Comparison of ENCODE assay signal across 24 cellular contexts in the genomic region with DNA sequence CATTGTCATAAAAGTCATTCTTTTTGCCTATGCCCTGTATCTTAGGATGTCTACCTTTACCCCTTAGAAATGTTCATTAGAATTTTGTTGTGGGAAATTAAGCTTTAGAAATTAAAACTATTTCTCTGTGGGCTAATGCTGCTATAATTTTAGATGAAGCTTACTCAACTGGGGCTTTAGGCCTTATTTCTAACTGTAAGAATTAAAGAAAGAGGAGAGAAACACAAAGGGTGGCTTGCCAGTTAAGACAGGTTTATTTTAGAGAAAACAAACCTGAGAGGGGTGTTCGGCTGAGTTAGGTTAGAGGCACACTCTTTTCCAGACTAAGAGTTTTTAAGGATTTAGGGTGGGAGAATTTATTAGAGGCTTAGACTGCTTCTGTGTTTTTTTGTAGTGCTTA. TPM values are rescaled to one million over a fixed set of nuclear protein-coding genes. Genes with fewer than 3 reads are reported as not detected.
DNase-seq lines count a peak whose midpoint lies in the region; ATAC-seq and TF ChIP-seq lines count a peak whose summit lies in the region.
"Had no signal": no experiment of that assay in that cellular context is flagged by ENCODE, and none has a peak within 500 bp of the region (broad histone marks: within the 10 kb centered on the region; RNA-seq: fewer than 3 reads in every experiment).

No MANE protein-coding gene starts in this region.

- no peak overlapping the region for H3K4me3 Mint-ChIP-seq in activated T-cell treated with anti-CD3 and anti-CD28 coated beads, Interleukin-2, amount 50 U/mL, for 72 hours
- H3K4me3 Mint-ChIP-seq in WTC11 (no peak overlapping the region), progenitor cell of endocrine pancreas (ENCODE audit: low read depth) (no peak overlapping the region)
- H3K4me3 Mint-ChIP-seq: B cell had no signal

- CTCF ChIA-PET in WTC11 (lab: Charles Lee): interaction anchor here (0.7 kb wide), 2 partner anchors 26 to 1923 kb away, joined by 3 to 5 read pairs; no protein-coding TSS in a partner anchor

- H3K9me2 ChIP-seq in hepatocyte (replicated peaks; ENCODE audit: insufficient read depth): no peaks in the 10 kb centered on the region

- H3K4me1 ChIP-seq in hepatocyte (ENCODE audit: insufficient read depth): peaks cover 25% of the 10 kb centered on the region

- H3K4me3 ChIP-seq in hepatocyte: no peak overlapping the region
- H3K4me3 ChIP-seq: A549 had no signal

- POLR2A ChIA-PET in WTC11 (lab: Charles Lee): no interaction called here

- DNase-seq in activated T-cell treated with anti-CD3 and anti-CD28 coated beads, Interleukin-2, amount 50 U/mL, for 72 hours: no peak
- no peak for DNase-seq in activated T-cell treated with anti-CD3 and anti-CD28 coated beads for 4 hours
- no peak for DNase-seq in WTC11 (ENCODE audit: low spot score)
- DNase-seq in hepatocyte (ENCODE audit: low spot score): no peak
- no peak for DNase-seq in progenitor cell of endocrine pancreas (ENCODE audit: low spot score, unreplicated experiment)
- DNase-seq in AML-193 (lab: John Stamatoyannopoulos, UW): no peak
- no peak for DNase-seq in activated CD8-positive, alpha-beta memory T cell treated with anti-CD3 and anti-CD28 coated beads, Interleukin-2, amount 50 U/mL, for 4 hours
- DNase-seq in germinal center (ENCODE audit: low spot score): no peak
- DNase-seq: activated CD4-positive, alpha-beta T cell treated with anti-CD3 and anti-CD28 coated beads, Interleukin-2, amount 50 U/mL, for 1 hour; COR-L47; effector CD4-positive, alpha-beta T cell; glutamatergic neuron; H9; kidney; midbrain; NCI-H1105; NCI-H187 treated with DMSO at 0.1 percent for 48 hours; NCI-H526; SHP77; stimulated activated CD4-positive, alpha-beta T cell treated with anti-CD3 and anti-CD28 coated beads, Interleukin-4, amount 100 ng/mL, for 4 hours; stimulated activated naive CD4-positive, alpha-beta T cell treated with Interleukin-2 at 50 U/mL for 16 hours had no signal

- H4K20me1 ChIP-seq in hepatocyte (ENCODE audit: insufficient read depth, poor library complexity, severe bottlenecking): peaks cover 26% of the 10 kb centered on the region

- no peaks in the 10 kb centered on the region for H3K9me3 ChIP-seq in hepatocyte (ENCODE audit: low read depth)
- H3K9me3 ChIP-seq: A549 had no signal

- H3K27ac ChIP-seq in hepatocyte: peak overlapping the region; percentile 70
- H3K27ac ChIP-seq: A549 had no signal

- peaks cover 41% of the 10 kb centered on the region for H3K4me1 Mint-ChIP-seq in activated T-cell treated with anti-CD3 and anti-CD28 coated beads, Interleukin-2, amount 50 U/mL, for 72 hours (ENCODE audit: low read depth)
- H3K4me1 Mint-ChIP-seq in WTC11 (peaks cover 7% of the 10 kb centered on the region), progenitor cell of endocrine pancreas (ENCODE audit: low read depth) (peaks cover 22% of the 10 kb centered on the region)

- H3K79me2 ChIP-seq in hepatocyte: peaks cover 91% of the 10 kb centered on the region

- peaks cover 3 to 8% of the 10 kb centered on the region in 2 donors for H3K36me3 Mint-ChIP-seq in activated T-cell treated with anti-CD3 and anti-CD28 coated beads, Interleukin-2, amount 50 U/mL, for 72 hours (ENCODE audit: insufficient read depth in 2 of 2)
- peaks cover 39% of the 10 kb centered on the region for H3K36me3 Mint-ChIP-seq in WTC11
- H3K36me3 Mint-ChIP-seq in progenitor cell of endocrine pancreas (ENCODE audit: insufficient read depth): peaks cover 20% of the 10 kb centered on the region

- H3K9me3 Mint-ChIP-seq in activated T-cell treated with anti-CD3 and anti-CD28 coated beads, Interleukin-2, amount 50 U/mL, for 72 hours: no peaks in the 10 kb centered on the region
- peaks cover 18% of the 10 kb centered on the region for H3K9me3 Mint-ChIP-seq in WTC11
- peaks cover 7% of the 10 kb centered on the region for H3K9me3 Mint-ChIP-seq in progenitor cell of endocrine pancreas (ENCODE audit: low read depth)

- ATAC-seq in activated T-cell treated with anti-CD3 and anti-CD28 coated beads, Interleukin-2, amount 50 U/mL, for 72 hours (replicated peaks in 1 of 2): no peak
- no peak for ATAC-seq in WTC11
- ATAC-seq: A549, Panc1 had no signal

- H3K4me2 ChIP-seq in hepatocyte: peak overlapping the region; percentile 53
- H3K4me2 ChIP-seq: A549 had no signal

- peak overlapping the region; percentile 29 for H3K27ac Mint-ChIP-seq in activated T-cell treated with anti-CD3 and anti-CD28 coated beads, Interleukin-2, amount 50 U/mL, for 72 hours
- no peak overlapping the region for H3K27ac Mint-ChIP-seq in WTC11
- peak overlapping the region; percentile 51 for H3K27ac Mint-ChIP-seq in progenitor cell of endocrine pancreas
- H3K27ac Mint-ChIP-seq: B cell, H9 had no signal

- H3K36me3 ChIP-seq in hepatocyte (replicated peaks; ENCODE audit: insufficient read depth, low read depth): no peaks in the 10 kb centered on the region

- no peak for TF ChIP-seq CTCF in WTC11 (IDR thresholded peaks at IDR 0.05)
- TF ChIP-seq CTCF in hepatocyte (IDR thresholded peaks at IDR 0.05; ENCODE audit: poor library complexity): no peak
- TF ChIP-seq CTCF in progenitor cell of endocrine pancreas (IDR thresholded peaks at IDR 0.05; ENCODE audit: unreplicated experiment): no peak

- no peaks in the 10 kb centered on the region for H3K27me3 Mint-ChIP-seq in activated T-cell treated with anti-CD3 and anti-CD28 coated beads, Interleukin-2, amount 50 U/mL, for 72 hours (ENCODE audit: low read depth)
- no peaks in the 10 kb centered on the region; the same call in 1 of the 2 replicates for H3K27me3 Mint-ChIP-seq in WTC11 (ENCODE audit: low read depth)
- no peaks in the 10 kb centered on the region for H3K27me3 Mint-ChIP-seq in progenitor cell of endocrine pancreas
- H3K27me3 Mint-ChIP-seq: B cell had no signal

- no peaks in the 10 kb centered on the region for H3K27me3 ChIP-seq in hepatocyte

- WGBS in hepatocyte (ENCODE audit: low lambda C conversion rate, missing lambda C conversion rate): 97% methylated on average over 1 of the region's 1 CpG

- no peak overlapping the region for H2AFZ ChIP-seq in hepatocyte

TF ChIP-seq in WTC11, 78 proteins besides CTCF, POLR2A, EP300 and RAD21:
- TF ChIP-seq, protein P1, sequence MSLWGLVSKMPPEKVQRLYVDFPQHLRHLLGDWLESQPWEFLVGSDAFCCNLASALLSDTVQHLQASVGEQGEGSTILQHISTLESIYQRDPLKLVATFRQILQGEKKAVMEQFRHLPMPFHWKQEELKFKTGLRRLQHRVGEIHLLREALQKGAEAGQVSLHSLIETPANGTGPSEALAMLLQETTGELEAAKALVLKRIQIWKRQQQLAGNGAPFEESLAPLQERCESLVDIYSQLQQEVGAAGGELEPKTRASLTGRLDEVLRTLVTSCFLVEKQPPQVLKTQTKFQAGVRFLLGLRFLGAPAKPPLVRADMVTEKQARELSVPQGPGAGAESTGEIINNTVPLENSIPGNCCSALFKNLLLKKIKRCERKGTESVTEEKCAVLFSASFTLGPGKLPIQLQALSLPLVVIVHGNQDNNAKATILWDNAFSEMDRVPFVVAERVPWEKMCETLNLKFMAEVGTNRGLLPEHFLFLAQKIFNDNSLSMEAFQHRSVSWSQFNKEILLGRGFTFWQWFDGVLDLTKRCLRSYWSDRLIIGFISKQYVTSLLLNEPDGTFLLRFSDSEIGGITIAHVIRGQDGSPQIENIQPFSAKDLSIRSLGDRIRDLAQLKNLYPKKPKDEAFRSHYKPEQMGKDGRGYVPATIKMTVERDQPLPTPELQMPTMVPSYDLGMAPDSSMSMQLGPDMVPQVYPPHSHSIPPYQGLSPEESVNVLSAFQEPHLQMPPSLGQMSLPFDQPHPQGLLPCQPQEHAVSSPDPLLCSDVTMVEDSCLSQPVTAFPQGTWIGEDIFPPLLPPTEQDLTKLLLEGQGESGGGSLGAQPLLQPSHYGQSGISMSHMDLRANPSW (CRISPR knock-in tag; conservative IDR thresholded peaks at IDR 0.05; ENCODE audit: low read depth): no peak
- 0 out of 2 replicates have a peak, but pooled peaks have one; percentile 23 for TF ChIP-seq GTF2I (CRISPR knock-in tag; conservative IDR thresholded peaks at IDR 0.05)
TF ChIP-seq in WTC11: peak in this region for 1.

RNA-seq across cellular contexts. Expression of gene TRIP11, which starts 6.4 kb away (rescaled TPM):
- 10 to 100 TPM; 39.0 to 47.2 TPM for total RNA-seq in activated T-cell treated with anti-CD3 and anti-CD28 coated beads, Interleukin-2, amount 50 U/mL, for 72 hours
- 32.9 to 36.5 TPM (median 34.4 TPM) in 3 replicates for total RNA-seq in WTC11 (2021)
- total RNA-seq in hepatocyte: 44.7 and 50.5 TPM in 2 replicates
- 39.2 TPM in 2 replicates for polyA plus RNA-seq in hepatocyte
- 58.6 and 60.9 TPM in 2 replicates for total RNA-seq in progenitor cell of endocrine pancreas
